ENCODE assay signal across 23 cellular contexts in genomic region chr21:42155045-42155855, GRCh38.
DNase-seq lines count a peak whose midpoint lies in the region; ATAC-seq and TF ChIP-seq lines count a peak whose summit lies in the region.
"Had no signal": no experiment of that assay in that cellular context is flagged by ENCODE, and none has a peak within 500 bp of the region (broad histone marks: within the 10 kb centered on the region; RNA-seq: fewer than 3 reads in every experiment).

No MANE protein-coding gene starts in this region.

- ATAC-seq in natural killer cell, result peak in 2 of 3 donors; percentile 22 to 36
- no peak for ATAC-seq in natural killer cell treated with Interleukin-12 subunit alpha and Interleukin-12 subunit beta and Interleukin-15 and Interleukin-18, amount 100 ng/mL, for 72 hours
- ATAC-seq: HCT116, left colon had no signal

- no peak overlapping the region for H3K4me2 ChIP-seq in neural progenitor cell

- intact Hi-C loops in natural killer cell (cut with micrococcal nuclease), result no loop called here

- DNase-seq in natural killer cell (peak; percentile 22), neural progenitor cell (ENCODE audit: low spot score) (no peak), RPMI8226 (no peak), NCI-H146 treated with DMSO at 0.1 percent for 48 hours (lab: John Stamatoyannopoulos, UW; ENCODE audit: unreplicated experiment) (no peak), inferior parietal cortex (ENCODE audit: extremely low spot score) (no peak)
- DNase-seq in natural killer cell treated with Interleukin-12 subunit alpha and Interleukin-12 subunit beta and Interleukin-15 and Interleukin-18, amount 100 ng/mL, for 72 hours (ENCODE audit: low spot score), result no peak
- DNase-seq: activated CD4-positive, alpha-beta T cell treated with anti-CD3 and anti-CD28 coated beads for 4 hours; activated naive CD4-positive, alpha-beta T cell; COR-L47; hippocampal formation; left colon; NCI-H1436; NCI-H446; NCI-H82 had no signal

- no peak overlapping the region for H3K4me3 ChIP-seq in neural progenitor cell
- H3K4me3 ChIP-seq: adrenal gland, tibial nerve had no signal

- H3K27me3 ChIP-seq in neural progenitor cell, result no peaks in the 10 kb centered on the region
- H3K27me3 ChIP-seq: adrenal gland, tibial nerve had no signal

- H3K36me3 Mint-ChIP-seq in natural killer cell (no peaks in the 10 kb centered on the region), brain (no peaks in the 10 kb centered on the region), neural progenitor cell (no peaks in the 10 kb centered on the region)
- H3K36me3 Mint-ChIP-seq in natural killer cell treated with Interleukin-12 subunit alpha and Interleukin-12 subunit beta and Interleukin-15 and Interleukin-18, amount 100 ng/mL, for 72 hours, result no peaks in the 10 kb centered on the region

- H3K4me1 ChIP-seq in neural progenitor cell, result peaks cover 5% of the 10 kb centered on the region
- H3K4me1 ChIP-seq: adrenal gland had no signal

- no peak for TF ChIP-seq CTCF in natural killer cell (IDR thresholded peaks at IDR 0.05)
- no peak for TF ChIP-seq CTCF in brain (conservative IDR thresholded peaks at IDR 0.05)
- no peak for TF ChIP-seq CTCF in neural progenitor cell (IDR thresholded peaks at IDR 0.05)

- no peak overlapping the region for H3K4me3 Mint-ChIP-seq in natural killer cell
- no peak overlapping the region for H3K4me3 Mint-ChIP-seq in natural killer cell treated with Interleukin-12 subunit alpha and Interleukin-12 subunit beta and Interleukin-15 and Interleukin-18, amount 100 ng/mL, for 72 hours
- H3K4me3 Mint-ChIP-seq in brain, result no peak overlapping the region
- H3K4me3 Mint-ChIP-seq in neural progenitor cell, result peak overlapping the region; percentile 39
- H3K4me3 Mint-ChIP-seq: neural crest cell; T-helper 2 cell treated with Interferon-gamma antibody and Interleukin-4, amounts not matched to agents 5 μg/mL and 100 μg/mL, for 36 hours had no signal

- peaks cover 32 to 41% of the 10 kb centered on the region in 2 donors for H3K4me1 Mint-ChIP-seq in natural killer cell
- H3K4me1 Mint-ChIP-seq in natural killer cell treated with Interleukin-12 subunit alpha and Interleukin-12 subunit beta and Interleukin-15 and Interleukin-18, amount 100 ng/mL, for 72 hours (ENCODE audit: low read depth in 2 of 2), result peaks cover 0 to 24% of the 10 kb centered on the region in 2 donors
- peaks cover 53% of the 10 kb centered on the region for H3K4me1 Mint-ChIP-seq in brain
- H3K4me1 Mint-ChIP-seq in neural progenitor cell, result peaks cover 41% of the 10 kb centered on the region

- H3K9me3 ChIP-seq in neural progenitor cell (ENCODE audit: low read depth), result no peaks in the 10 kb centered on the region
- H3K9me3 ChIP-seq: adrenal gland, tibial nerve had no signal

- no peaks in the 10 kb centered on the region for H3K9me3 Mint-ChIP-seq in natural killer cell
- H3K9me3 Mint-ChIP-seq in natural killer cell treated with Interleukin-12 subunit alpha and Interleukin-12 subunit beta and Interleukin-15 and Interleukin-18, amount 100 ng/mL, for 72 hours, result no peaks in the 10 kb centered on the region
- no peaks in the 10 kb centered on the region for H3K9me3 Mint-ChIP-seq in brain
- H3K9me3 Mint-ChIP-seq in neural progenitor cell, result no peaks in the 10 kb centered on the region
- H3K9me3 Mint-ChIP-seq: neural crest cell; T-helper 2 cell treated with Interferon-gamma antibody and Interleukin-4, amounts not matched to agents 5 μg/mL and 100 μg/mL, for 36 hours had no signal

- H3K27me3 Mint-ChIP-seq in natural killer cell (ENCODE audit: low read depth in 2 of 2) (peaks cover 8 to 14% of the 10 kb centered on the region in 2 donors), brain (no peaks in the 10 kb centered on the region), neural progenitor cell (ENCODE audit: insufficient read depth, low read depth) (peaks cover 7% of the 10 kb centered on the region)
- H3K27me3 Mint-ChIP-seq in natural killer cell treated with Interleukin-12 subunit alpha and Interleukin-12 subunit beta and Interleukin-15 and Interleukin-18, amount 100 ng/mL, for 72 hours, result peaks cover 0 to 22% of the 10 kb centered on the region in 2 donors

- H3K9ac ChIP-seq in neural progenitor cell, result no peak overlapping the region

- H3K27ac ChIP-seq in neural progenitor cell, result no peak overlapping the region
- H3K27ac ChIP-seq: adrenal gland, C4-2B, epithelial cell of prostate, tibial nerve, VCaP had no signal

- H3K36me3 ChIP-seq in neural progenitor cell, result no peaks in the 10 kb centered on the region
- H3K36me3 ChIP-seq: adrenal gland, tibial nerve had no signal

- peaks cover 4% of the 10 kb centered on the region for H3F3A ChIP-seq in neural progenitor cell (ENCODE audit: low read depth)

- H2AFZ ChIP-seq in neural progenitor cell (replicated peaks), result no peak overlapping the region

- no peaks in the 10 kb centered on the region for H4K20me1 ChIP-seq in neural progenitor cell (ENCODE audit: low read depth)

- peak overlapping the region in 1 of 2 donors; percentile 44 for H3K27ac Mint-ChIP-seq in natural killer cell
- H3K27ac Mint-ChIP-seq in natural killer cell treated with Interleukin-12 subunit alpha and Interleukin-12 subunit beta and Interleukin-15 and Interleukin-18, amount 100 ng/mL, for 72 hours, result no peak overlapping the region
- H3K27ac Mint-ChIP-seq in brain, result peak overlapping the region in 3 of 5 experiments; percentile 12 to 86 (median 35)
- H3K27ac Mint-ChIP-seq in neural progenitor cell, result peak overlapping the region; percentile 58
- H3K27ac Mint-ChIP-seq: T-helper 2 cell treated with Interferon-gamma antibody and Interleukin-4, amounts not matched to agents 5 μg/mL and 100 μg/mL, for 36 hours had no signal

- H3K79me2 ChIP-seq in neural progenitor cell (ENCODE audit: low read depth), result no peaks in the 10 kb centered on the region

Comparison
In these comparisons a context has a peak if more than half of its experiments do, and no peak if none do; other contexts are left out.
1. ATAC-seq: peak in natural killer cell (2 of 3); none in natural killer cell treated with Interleukin-12 subunit alpha and Interleukin-12 subunit beta and Interleukin-15 and Interleukin-18, amount 100 ng/mL, for 72 hours (0 of 2).
2. H3K27ac Mint-ChIP-seq: peak in brain (3 of 5) and neural progenitor cell (single experiment); none in natural killer cell treated with Interleukin-12 subunit alpha and Interleukin-12 subunit beta and Interleukin-15 and Interleukin-18, amount 100 ng/mL, for 72 hours (0 of 2).